Comparison of ENCODE assay signal across 8 cellular contexts in genomic region chr11:57741132-57742086, GRCh38. TPM values are rescaled to one million over a fixed set of nuclear protein-coding genes. Genes with fewer than 3 reads are reported as not detected.
DNase-seq lines count a peak whose midpoint lies in the region; ATAC-seq, FAIRE-seq and TF ChIP-seq lines count a peak whose summit lies in the region.

SELENOH (plus strand) TSS chr11:57741491; CDS start chr11:57741596, 105 bp downstream.

- peak within 1 kb of the TSS; percentile 89 for H3K4me2 ChIP-seq in keratinocyte (ENCODE audit: control insufficient read depth, extremely low read depth, insufficient read depth, low read depth, low read length)

- H3K27me3 ChIP-seq in keratinocyte (ENCODE audit: control insufficient read depth, extremely low read depth, insufficient read depth, low read length) = no peaks in the 10 kb centered on the region

- H3K9me1 ChIP-seq in keratinocyte (ENCODE audit: control insufficient read depth, extremely low read depth, insufficient read depth, low read length) = no peaks in the 10 kb centered on the region

- no peaks in the 10 kb centered on the region for H4K20me1 ChIP-seq in keratinocyte (ENCODE audit: control insufficient read depth, extremely low read depth, insufficient read depth, low read length)

- no peaks in the 10 kb centered on the region for H3K9me3 ChIP-seq in keratinocyte (ENCODE audit: control insufficient read depth, low read depth, low read length)

- H3K79me2 ChIP-seq in keratinocyte (ENCODE audit: control insufficient read depth, insufficient read depth, low read length) = peaks cover 16% of the 10 kb centered on the region

- peak within 1 kb of the TSS; percentile 77 for H2AFZ ChIP-seq in keratinocyte (ENCODE audit: control insufficient read depth, low read length)

- TF ChIP-seq CTCF in AG10803 (conservative IDR thresholded peaks at IDR 0.05; ENCODE audit: low read length) (no peak), keratinocyte (optimal IDR thresholded peaks at IDR 0.05 in 1 of 3, IDR thresholded peaks at IDR 0.05 in 1 of 3, conservative IDR thresholded peaks at IDR 0.05 in 1 of 3; ENCODE audit: extremely low read depth in 1 of 3, insufficient read depth in 2 of 3, low read length in 3 of 3) (no peak)

- dilution Hi-C loops in keratinocyte (cut with MboI; ENCODE audit: extremely low pct_ligation_motif_present, low sequenced_read_pairs) = no loop called here

- peaks cover 8% of the 10 kb centered on the region for H3K4me1 ChIP-seq in keratinocyte (ENCODE audit: control insufficient read depth, extremely low read depth, insufficient read depth, low read length)

- peak within 1 kb of the TSS; percentile 96 for H3K9ac ChIP-seq in keratinocyte (ENCODE audit: control insufficient read depth, extremely low read depth, insufficient read depth, low read length)

- peak; percentile 88 for ATAC-seq in GM19043 (IDR thresholded peaks at IDR 0.05; ENCODE audit: low read depth, unreplicated experiment)
- ATAC-seq in HG03378 (IDR thresholded peaks at IDR 0.05; ENCODE audit: unreplicated experiment) = peak; percentile 90

- H3K4me3 ChIP-seq in AG10803 (ENCODE audit: low read length) (peak within 1 kb of the TSS; percentile 97), keratinocyte (ENCODE audit: control insufficient read depth in 2 of 3, extremely low read depth in 1 of 3, insufficient read depth in 2 of 3, low read depth in 1 of 3, low read length in 3 of 3) (peak within 1 kb of the TSS; percentile 71 to 97 (median 80))

- peaks cover 16 to 21% of the 10 kb centered on the region in 2 experiments for H3K36me3 ChIP-seq in keratinocyte (ENCODE audit: control insufficient read depth in 2 of 2, extremely low read depth in 1 of 2, insufficient read depth in 2 of 2, low read length in 2 of 2)

- H3K27ac ChIP-seq in keratinocyte (ENCODE audit: control insufficient read depth, insufficient read depth, low read length) = peak within 1 kb of the TSS; percentile 90

- DNase-seq in AG10803 (ENCODE audit: low read depth) (peak; percentile 97), NCI-H460 (ENCODE audit: extremely low read depth, low read depth) (peak; percentile 91), cerebellum (ENCODE audit: low spot score) (peak; percentile 98), keratinocyte (ENCODE audit: low read depth, low spot score) (peak; percentile 74)
- DNase-seq in activated CD4-positive, alpha-beta T cell treated with anti-CD3 and anti-CD28 coated beads for 1 hour = peak; percentile 84
- DNase-seq in stimulated activated CD4-positive, alpha-beta T cell treated with anti-CD3 and anti-CD28 coated beads, Interleukin-15, amount 100 ng/mL, for 1 hour (ENCODE audit: low read depth in 1 of 2, low spot score in 1 of 2) = peak; percentile 80 to 91

- FAIRE-seq in keratinocyte (lab: Jason Lieb, UNC) = peak; percentile 13

RNA-seq across cellular contexts. Expression of gene SELENOH, which starts in this region (rescaled TPM):
- 85.9 and 104 TPM in 2 replicates for total RNA-seq in NCI-H460 (2014; rRNA removed; shearing (Covaris generic))
- 177 and 182 TPM in 2 replicates for polyA plus RNA-seq in NCI-H460 (2014; cell fraction: nucleus; rRNA removed)
- total RNA-seq in cerebellum = 35.3 TPM
- 59.1 to 88.2 TPM (median 76.0 TPM) in 3 replicates for polyA plus RNA-seq in keratinocyte
- polyA plus RNA-seq in keratinocyte (2011; ENCODE audit: low read depth) = 39.6 TPM
- 48.8 and 72.9 TPM in 2 replicates for polyA plus RNA-seq in keratinocyte (2011; cell fraction: cytosol; rRNA removed)
- 35.0 and 38.0 TPM in 2 replicates for polyA plus RNA-seq in keratinocyte (2011; cell fraction: nucleus; rRNA removed)
- 79.8 and 96.0 TPM in 2 replicates for polyA plus RNA-seq in keratinocyte (2012; ENCODE audit: low replicate concordance)
- 5.1 to 10.0 TPM (median 6.5 TPM) in 3 replicates for polyA minus RNA-seq in keratinocyte
- polyA minus RNA-seq in keratinocyte (2011; cell fraction: cytosol; rRNA and poly(A)+ RNA removed) = 43.4 TPM
- polyA minus RNA-seq in keratinocyte (2011; cell fraction: nucleus; rRNA and poly(A)+ RNA removed) = 10.6 and 13.4 TPM in 2 replicates

Comparison
In these comparisons a context has a peak if more than half of its experiments do, and no peak if none do; other contexts are left out.
1. Peak in every context shown above with its lines: DNase-seq, ATAC-seq, H3K4me3 ChIP-seq and H3K27ac ChIP-seq.